ENCODE assay signal across 1 cellular context in the genomic region with DNA sequence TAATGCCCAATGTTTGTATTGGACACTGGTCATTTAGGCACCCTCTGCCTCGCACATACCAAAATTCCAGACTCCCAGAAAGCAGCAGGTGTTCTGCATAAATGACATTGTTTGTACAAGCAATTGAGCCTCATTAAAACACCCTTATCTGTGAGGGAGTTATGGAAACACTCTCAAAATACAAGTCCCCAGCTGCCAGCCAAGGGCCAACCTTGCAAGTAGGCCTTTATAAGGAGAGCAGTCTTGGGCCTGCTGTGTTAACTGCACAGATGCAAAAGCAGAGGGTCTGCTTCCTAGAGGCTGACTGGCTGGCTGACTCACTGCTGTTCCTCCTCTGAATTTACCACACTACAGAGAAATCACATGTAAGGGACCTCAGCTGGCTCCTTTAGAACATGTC.
A peak's percentile ranks its signal among the peaks of the same experiment; 100 is the strongest.
TF ChIP-seq lines count a peak whose summit lies in the region.

No MANE protein-coding gene starts in this region.

TF ChIP-seq in HEK293, 187 proteins besides CTCF, POLR2A, EP300 and RAD21 (continued from another document):
- TF ChIP-seq ZBTB10 (tag by site-specific recombination; IDR thresholded peaks at IDR 0.05) (no peak), ZNF18 (tag by site-specific recombination; IDR thresholded peaks at IDR 0.05) (0 out of 2 replicates have a peak, but pooled peaks have one; percentile 14), ZNF223 (tag by site-specific recombination; IDR thresholded peaks at IDR 0.05) (no peak), ZNF214 (tag by site-specific recombination; IDR thresholded peaks at IDR 0.05; ENCODE audit: borderline replicate concordance) (no peak)
- TF ChIP-seq, protein P1, sequence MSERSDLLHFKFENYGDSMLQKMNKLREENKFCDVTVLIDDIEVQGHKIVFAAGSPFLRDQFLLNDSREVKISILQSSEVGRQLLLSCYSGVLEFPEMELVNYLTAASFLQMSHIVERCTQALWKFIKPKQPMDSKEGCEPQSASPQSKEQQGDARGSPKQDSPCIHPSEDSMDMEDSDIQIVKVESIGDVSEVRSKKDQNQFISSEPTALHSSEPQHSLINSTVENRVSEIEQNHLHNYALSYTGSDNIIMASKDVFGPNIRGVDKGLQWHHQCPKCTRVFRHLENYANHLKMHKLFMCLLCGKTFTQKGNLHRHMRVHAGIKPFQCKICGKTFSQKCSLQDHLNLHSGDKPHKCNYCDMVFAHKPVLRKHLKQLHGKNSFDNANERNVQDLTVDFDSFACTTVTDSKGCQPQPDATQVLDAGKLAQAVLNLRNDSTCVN (tag by site-specific recombination; optimal IDR thresholded peaks at IDR 0.05) = no peak
TF ChIP-seq in HEK293: peak in this region for 31.
